Comparison of ENCODE assay signal across 38 cellular contexts in the genomic region with DNA sequence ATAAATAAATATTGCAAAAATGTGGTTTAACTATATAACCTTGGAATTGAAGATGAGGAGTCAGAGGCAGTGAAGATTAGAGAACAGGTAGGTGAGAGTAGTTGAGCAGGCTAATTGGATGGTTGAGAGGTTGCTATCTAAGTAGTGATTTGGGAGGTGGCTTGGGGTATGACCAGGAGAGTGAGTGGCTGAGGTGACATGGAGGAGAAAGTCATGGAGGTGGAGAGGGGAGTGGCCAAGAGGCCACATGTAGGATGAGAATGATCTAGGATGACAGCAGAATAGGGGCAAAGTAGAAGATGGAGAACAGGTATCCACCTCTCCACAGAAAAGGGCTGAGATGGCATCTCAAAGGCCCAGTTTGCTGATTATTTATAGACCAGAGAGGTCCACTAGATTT. TPM values are rescaled to one million over a fixed set of nuclear protein-coding genes. Genes with fewer than 3 reads are reported as not detected.
"Had no signal": no experiment of that assay in that cellular context is flagged by ENCODE, and none has a peak within 500 bp of the region (broad histone marks: within the 10 kb centered on the region; RNA-seq: fewer than 3 reads in every experiment).

No MANE protein-coding gene starts in this region.

- H3K4me1 Mint-ChIP-seq: activated B cell treated with CpG ODN at 0.5 μM for 24 hours; activated naive CD4-positive, alpha-beta T cell treated with anti-CD3 and anti-CD28 coated beads, Interleukin-2, amount 10 ng/mL, durations not matched to agents 7 days and 5 days; activated naive CD4-positive, alpha-beta T cell treated with anti-CD3 and anti-CD28 coated beads, Interleukin-2, amount 50 U/mL, for 24 hours; activated naive CD8-positive, alpha-beta T cell treated with anti-CD3 and anti-CD28 coated beads, Interleukin-2, amount 10 ng/mL, durations not matched to agents 7 days and 5 days; brain; central memory CD8-positive, alpha-beta T cell; T-cell had no signal

- H3K4me3 ChIP-seq: ascending aorta, cardiac muscle cell had no signal

- H3K4me1 ChIP-seq: ascending aorta had no signal

- ATAC-seq: activated CD8-positive, alpha-beta T cell treated with anti-CD3 and anti-CD28 coated beads for 36 hours; activated naive CD8-positive, alpha-beta T cell treated with anti-CD3 and anti-CD28 coated beads, Interleukin-2, amount 50 U/mL, for 24 hours; activated T-cell treated with anti-CD3 and anti-CD28 coated beads, Interleukin-2, amount 50 U/mL, for 4 hours; activated T-cell treated with anti-CD3 and anti-CD28 coated beads, Interleukin-2, amount 50 U/mL, for 72 hours; T-cell had no signal

- H3K36me3 Mint-ChIP-seq: activated CD4-positive, alpha-beta memory T cell treated with anti-CD3 and anti-CD28 coated beads for 36 hours; activated naive CD4-positive, alpha-beta T cell treated with anti-CD3 and anti-CD28 coated beads, Interleukin-2, amount 10 ng/mL, durations not matched to agents 7 days and 5 days; activated naive CD4-positive, alpha-beta T cell treated with anti-CD3 and anti-CD28 coated beads, Interleukin-2, amount 50 U/mL, for 24 hours; activated naive CD8-positive, alpha-beta T cell; activated naive CD8-positive, alpha-beta T cell treated with anti-CD3 and anti-CD28 coated beads, Interleukin-2, amount 10 ng/mL, durations not matched to agents 7 days and 5 days; brain; T-cell had no signal

- H3K4me3 Mint-ChIP-seq: activated B cell treated with CpG ODN at 0.5 μM for 24 hours; activated CD4-positive, alpha-beta memory T cell treated with anti-CD3 and anti-CD28 coated beads for 36 hours; activated CD4-positive, alpha-beta T cell treated with anti-CD3 and anti-CD28 coated beads, Interleukin-2, amount 10 ng/mL, durations not matched to agents 24 days and 14 days; activated CD8-positive, alpha-beta T cell treated with anti-CD3 and anti-CD28 coated beads for 36 hours; activated naive CD4-positive, alpha-beta T cell treated with anti-CD3 and anti-CD28 coated beads, Interleukin-2, amount 10 ng/mL, durations not matched to agents 7 days and 5 days; activated naive CD4-positive, alpha-beta T cell treated with anti-CD3 and anti-CD28 coated beads, Interleukin-2, amount 50 U/mL, for 24 hours; activated naive CD8-positive, alpha-beta T cell; activated naive CD8-positive, alpha-beta T cell treated with anti-CD3 and anti-CD28 coated beads, Interleukin-2, amount 10 ng/mL, durations not matched to agents 7 days and 5 days; activated naive CD8-positive, alpha-beta T cell treated with anti-CD3 and anti-CD28 coated beads, Interleukin-2, amount 50 U/mL, for 24 hours; activated T-cell treated with anti-CD3 and anti-CD28 coated beads, Interleukin-2, amount 50 U/mL, for 4 hours; activated T-cell treated with anti-CD3 and anti-CD28 coated beads, Interleukin-2, amount 50 U/mL, for 72 hours; brain; central memory CD8-positive, alpha-beta T cell; T-cell; T-helper 2 cell treated with Interferon-gamma antibody and Interleukin-4, amounts not matched to agents 5 μg/mL and 100 μg/mL, for 36 hours had no signal

- DNase-seq: activated B cell treated with CpG ODN at 0.5 μM for 24 hours; activated CD4-positive, alpha-beta memory T cell treated with anti-CD3 and anti-CD28 coated beads for 36 hours; activated CD4-positive, alpha-beta T cell treated with anti-CD3 and anti-CD28 coated beads for 4 hours; activated CD4-positive, alpha-beta T cell treated with anti-CD3 and anti-CD28 coated beads, Interleukin-2, amount 10 ng/mL, durations not matched to agents 24 days and 14 days; activated CD4-positive, alpha-beta T cell treated with anti-CD3 and anti-CD28 coated beads, Interleukin-2, amount 50 U/mL, for 1 hour; activated CD4-positive, alpha-beta T cell treated with anti-CD3 and anti-CD28 coated beads, Interleukin-2, amount 50 U/mL, for 4 hours; activated CD4-positive, CD25-positive, alpha-beta regulatory T cell treated with anti-CD3 and anti-CD28 coated beads, Interleukin-2, amount 50 U/mL, for 72 hours; activated CD8-positive, alpha-beta memory T cell treated with anti-CD3 and anti-CD28 coated beads, Interleukin-2, amount 50 U/mL, for 4 hours; activated CD8-positive, alpha-beta T cell treated with anti-CD3 and anti-CD28 coated beads for 36 hours; activated effector memory CD4-positive, alpha-beta T cell treated with Interleukin-2 at 50 U/mL for 16 hours; activated gamma-delta T cell; activated naive CD4-positive, alpha-beta T cell treated with anti-CD3 and anti-CD28 coated beads, Interleukin-2, amount 10 ng/mL, durations not matched to agents 7 days and 5 days; activated naive CD4-positive, alpha-beta T cell treated with Interleukin-2 at 50 U/mL for 16 hours; activated naive CD8-positive, alpha-beta T cell treated with anti-CD3 and anti-CD28 coated beads, Interleukin-2, amount 10 ng/mL, durations not matched to agents 7 days and 5 days; activated naive CD8-positive, alpha-beta T cell treated with anti-CD3 and anti-CD28 coated beads, Interleukin-2, amount 50 U/mL, for 24 hours; activated T-cell treated with anti-CD3 and anti-CD28 coated beads for 4 hours; activated T-cell treated with anti-CD3 and anti-CD28 coated beads, Interleukin-2, amount 50 U/mL, for 1 hour; activated T-cell treated with anti-CD3 and anti-CD28 coated beads, Interleukin-2, amount 50 U/mL, for 4 hours; activated T-cell treated with anti-CD3 and anti-CD28 coated beads, Interleukin-2, amount 50 U/mL, for 72 hours; amygdala; anterior cingulate cortex; caudate nucleus; cerebellar nuclear complex; T-cell; T-helper 2 cell; T-helper 9 cell had no signal

- H3K9me3 ChIP-seq: ascending aorta had no signal

- H3K36me3 ChIP-seq: ascending aorta, cardiac muscle cell had no signal

- H3K27ac ChIP-seq: ascending aorta, cardiac muscle cell, VCaP had no signal

- H3K27ac Mint-ChIP-seq: activated B cell treated with CpG ODN at 0.5 μM for 24 hours; activated CD4-positive, alpha-beta memory T cell treated with anti-CD3 and anti-CD28 coated beads for 36 hours; activated CD4-positive, alpha-beta T cell treated with anti-CD3 and anti-CD28 coated beads, Interleukin-2, amount 10 ng/mL, durations not matched to agents 24 days and 14 days; activated CD8-positive, alpha-beta T cell treated with anti-CD3 and anti-CD28 coated beads for 36 hours; activated naive CD4-positive, alpha-beta T cell treated with anti-CD3 and anti-CD28 coated beads, Interleukin-2, amount 10 ng/mL, durations not matched to agents 7 days and 5 days; activated naive CD4-positive, alpha-beta T cell treated with anti-CD3 and anti-CD28 coated beads, Interleukin-2, amount 50 U/mL, for 24 hours; activated naive CD8-positive, alpha-beta T cell; activated naive CD8-positive, alpha-beta T cell treated with anti-CD3 and anti-CD28 coated beads, Interleukin-2, amount 10 ng/mL, durations not matched to agents 7 days and 5 days; activated naive CD8-positive, alpha-beta T cell treated with anti-CD3 and anti-CD28 coated beads, Interleukin-2, amount 50 U/mL, for 24 hours; activated T-cell treated with anti-CD3 and anti-CD28 coated beads, Interleukin-2, amount 50 U/mL, for 72 hours; activated T-helper 2 cell treated with anti-CD3 and anti-CD28 coated beads, Interferon-gamma antibody, Interleukin-2, Interleukin-4, amounts not matched to agents 10 μg/mL and 5 μg/mL and 100 μg/mL, durations not matched to agents 14 hours and 24 hours and 36 hours; T-cell; T-helper 2 cell treated with Interferon-gamma antibody and Interleukin-4, amounts not matched to agents 5 μg/mL and 100 μg/mL, for 36 hours had no signal

- H3K27me3 ChIP-seq: ascending aorta, cardiac muscle cell had no signal

RNA-seq across cellular contexts. Expression of a gene that starts 10.5 kb away (rescaled TPM):
- total RNA-seq: activated B cell treated with CpG ODN at 0.5 μM for 24 hours; activated CD4-positive, alpha-beta memory T cell treated with anti-CD3 and anti-CD28 coated beads for 36 hours; activated CD4-positive, alpha-beta T cell treated with anti-CD3 and anti-CD28 coated beads, Interleukin-2, amount 10 ng/mL, durations not matched to agents 24 days and 14 days; activated CD8-positive, alpha-beta memory T cell treated with anti-CD3 and anti-CD28 coated beads for 36 hours; activated CD8-positive, alpha-beta T cell treated with anti-CD3 and anti-CD28 coated beads for 36 hours; activated naive CD8-positive, alpha-beta T cell treated with anti-CD3 and anti-CD28 coated beads, Interleukin-2, amount 10 ng/mL, durations not matched to agents 7 days and 5 days; activated T-cell treated with anti-CD3 and anti-CD28 coated beads, Interleukin-2, amount 50 U/mL, for 4 hours; ascending aorta; bronchial epithelial cell; cardiac muscle cell; T-cell; T-helper 1 cell treated with Interleukin-12 subunit alpha and Interleukin-12 subunit beta and Interleukin-4 antibody, amounts not matched to agents 30 ng/mL and 1 ng/mL, for 36 hours had no signal

RNA-seq across cellular contexts. Expression of a gene that starts 11.9 kb away (rescaled TPM):
- total RNA-seq: ascending aorta had no signal
